In genomic region chr1:177017453-177017852, GRCh38 we compare ENCODE assay signal across 34 cellular contexts.
"Had no signal": no experiment of that assay in that cellular context is flagged by ENCODE, and none has a peak within 500 bp of the region (broad histone marks: within the 10 kb centered on the region; RNA-seq: fewer than 3 reads in every experiment).

No MANE protein-coding gene starts in this region.

- H3K27me3 Mint-ChIP-seq: activated CD4-positive, alpha-beta T cell treated with anti-CD3 and anti-CD28 coated beads, Interleukin-2, amount 10 ng/mL, durations not matched to agents 7 days and 5 days had no signal

- ATAC-seq: activated CD8-positive, alpha-beta T cell treated with anti-CD3 and anti-CD28 coated beads, Interleukin-2, amount 10 ng/mL, durations not matched to agents 7 days and 5 days; activated naive CD4-positive, alpha-beta T cell treated with anti-CD3 and anti-CD28 coated beads, Interleukin-2, amount 50 U/mL, for 72 hours; activated T-cell treated with anti-CD3 and anti-CD28 coated beads, Interleukin-2, amount 50 U/mL, for 4 hours; body of pancreas had no signal

- H3K36me3 Mint-ChIP-seq: activated naive CD4-positive, alpha-beta T cell treated with anti-CD3 and anti-CD28 coated beads, Interleukin-2, amount 50 U/mL, for 72 hours had no signal

- DNase-seq: activated CD4-positive, alpha-beta T cell treated with anti-CD3 and anti-CD28 coated beads, Interleukin-2, amount 10 ng/mL, durations not matched to agents 7 days and 5 days; activated CD4-positive, alpha-beta T cell treated with anti-CD3 and anti-CD28 coated beads, Interleukin-2, amount 50 U/mL, for 48 hours; activated CD4-positive, CD25-positive, alpha-beta regulatory T cell; activated CD8-positive, alpha-beta T cell treated with anti-CD3 and anti-CD28 coated beads, Interleukin-2, amount 10 ng/mL, durations not matched to agents 7 days and 5 days; activated gamma-delta T cell treated with Interleukin-2 at 50 U/mL for 16 hours; activated naive CD4-positive, alpha-beta T cell treated with anti-CD3 and anti-CD28 coated beads for 36 hours; activated T-cell treated with anti-CD3 and anti-CD28 coated beads for 4 hours; activated T-cell treated with anti-CD3 and anti-CD28 coated beads, Interleukin-2, amount 50 U/mL, for 4 hours; adrenal gland; body of pancreas; caudate nucleus; cerebellar nuclear complex; Kasumi-1; KG1; MG63; NCI-H1048; NCI-H1105 treated with DMSO at 0.1 percent for 48 hours; NCI-H1436; NCI-H187; NCI-H2029 treated with DMSO at 0.1 percent for 48 hours; NCI-H2107; NCI-H510A; NCI-H69; NK-92 treated with Interleukin-12 subunit alpha and Interleukin-12 subunit beta, amount 100 ng/mL, for 24 hours; PC-9; Right ventricle myocardium superior; SW 1271; T-helper 1 cell; T-helper 2 cell; T-helper 9 cell; WERI-Rb-1 had no signal

- H3K9me3 Mint-ChIP-seq: activated CD4-positive, alpha-beta T cell treated with anti-CD3 and anti-CD28 coated beads, Interleukin-2, amount 10 ng/mL, durations not matched to agents 7 days and 5 days; activated naive CD4-positive, alpha-beta T cell treated with anti-CD3 and anti-CD28 coated beads for 36 hours; activated T-cell treated with anti-CD3 and anti-CD28 coated beads, Interleukin-2, amount 50 U/mL, for 4 hours; activated T-helper 1 cell treated with anti-CD3 and anti-CD28 coated beads, Interleukin-12 subunit alpha, Interleukin-12 subunit beta, Interleukin-2, Interleukin-4 antibody, amounts not matched to agents 30 ng/mL and 10 ng/mL and 1 ng/mL, durations not matched to agents 14 hours and 24 hours and 36 hours had no signal

- H3K27ac Mint-ChIP-seq: activated CD4-positive, alpha-beta T cell treated with anti-CD3 and anti-CD28 coated beads, Interleukin-2, amount 10 ng/mL, durations not matched to agents 7 days and 5 days; activated CD8-positive, alpha-beta T cell treated with anti-CD3 and anti-CD28 coated beads, Interleukin-2, amount 10 ng/mL, durations not matched to agents 7 days and 5 days; activated naive CD4-positive, alpha-beta T cell treated with anti-CD3 and anti-CD28 coated beads for 36 hours; activated naive CD4-positive, alpha-beta T cell treated with anti-CD3 and anti-CD28 coated beads, Interleukin-2, amount 50 U/mL, for 72 hours; activated T-helper 1 cell treated with anti-CD3 and anti-CD28 coated beads, Interleukin-12 subunit alpha, Interleukin-12 subunit beta, Interleukin-2, Interleukin-4 antibody, amounts not matched to agents 30 ng/mL and 10 ng/mL and 1 ng/mL, durations not matched to agents 14 hours and 24 hours and 36 hours had no signal

- H3K4me1 Mint-ChIP-seq: activated CD4-positive, alpha-beta T cell treated with anti-CD3 and anti-CD28 coated beads, Interleukin-2, amount 10 ng/mL, durations not matched to agents 7 days and 5 days had no signal

- H3K4me3 Mint-ChIP-seq: activated CD4-positive, alpha-beta T cell treated with anti-CD3 and anti-CD28 coated beads, Interleukin-2, amount 10 ng/mL, durations not matched to agents 7 days and 5 days; activated CD8-positive, alpha-beta T cell treated with anti-CD3 and anti-CD28 coated beads, Interleukin-2, amount 10 ng/mL, durations not matched to agents 7 days and 5 days; activated naive CD4-positive, alpha-beta T cell treated with anti-CD3 and anti-CD28 coated beads for 36 hours; activated T-cell treated with anti-CD3 and anti-CD28 coated beads, Interleukin-2, amount 50 U/mL, for 4 hours; activated T-helper 1 cell treated with anti-CD3 and anti-CD28 coated beads, Interleukin-12 subunit alpha, Interleukin-12 subunit beta, Interleukin-2, Interleukin-4 antibody, amounts not matched to agents 30 ng/mL and 10 ng/mL and 1 ng/mL, durations not matched to agents 14 hours and 24 hours and 36 hours had no signal

- H3K27ac ChIP-seq: adrenal gland, body of pancreas, PC-9, RWPE1, WERI-Rb-1 had no signal
